Comparison of ENCODE assay signal across 6 cellular contexts in genomic region chr17:18617613-18618012, GRCh38. TPM values are rescaled to one million over a fixed set of nuclear protein-coding genes. Genes with fewer than 3 reads are reported as not detected.
"Had no signal": no experiment of that assay in that cellular context is flagged by ENCODE, and none has a peak within 500 bp of the region (broad histone marks: within the 10 kb centered on the region; RNA-seq: fewer than 3 reads in every experiment).

No MANE protein-coding gene starts in this region.

RNA-seq across cellular contexts. Expression of gene TBC1D28, which starts 26.6 kb away (rescaled TPM):
- total RNA-seq: GM23248, GM23338, H1, H4, H7, HFFc6 had no signal
